ENCODE assay signal across 1 cellular context in genomic region chr9:38620483-38621433, GRCh38.
TF ChIP-seq lines count a peak whose summit lies in the region.

TSS of gene ANKRD18A (minus strand) at chr9:38620596. CDS start at chr9:38620285, 311 bp downstream.

TF ChIP-seq in HEK293, 187 proteins besides CTCF, POLR2A, EP300 and RAD21 (continued from another document and continues in another):
- peak; percentile 48; the same call in 1 of the 2 replicates for TF ChIP-seq PATZ1 (tag by site-specific recombination; IDR thresholded peaks at IDR 0.05)
- TF ChIP-seq ZNF155 (tag by site-specific recombination; IDR thresholded peaks at IDR 0.05): no peak
- peak; percentile 69; the same call in 1 of the 2 replicates for TF ChIP-seq SCRT2 (tag by site-specific recombination; IDR thresholded peaks at IDR 0.05)
- TF ChIP-seq ZNF280D (tag by site-specific recombination; IDR thresholded peaks at IDR 0.05): no peak
- no peak for TF ChIP-seq ZNF792 (tag by site-specific recombination; IDR thresholded peaks at IDR 0.05)
- peak; percentile 41; the same call in 1 of the 2 replicates for TF ChIP-seq WT1 (tag by site-specific recombination; IDR thresholded peaks at IDR 0.05)
- peak; percentile 83 for TF ChIP-seq ZXDB (tag by site-specific recombination; IDR thresholded peaks at IDR 0.05)
- TF ChIP-seq ZBTB11 (tag by site-specific recombination; conservative IDR thresholded peaks at IDR 0.05; ENCODE audit: low read depth): peak; percentile 48
- 0 out of 2 replicates have a peak, but pooled peaks have one; percentile 8 for TF ChIP-seq SP3 (tag by site-specific recombination; IDR thresholded peaks at IDR 0.05)
- peak; percentile 29; the same call in 1 of the 2 replicates for TF ChIP-seq OSR2 (tag by site-specific recombination; IDR thresholded peaks at IDR 0.05)
- TF ChIP-seq ZNF423 (tag by site-specific recombination; IDR thresholded peaks at IDR 0.05): peak; percentile 75
- TF ChIP-seq ZNF501 (tag by site-specific recombination; IDR thresholded peaks at IDR 0.05): peak; percentile 81
- TF ChIP-seq ZNF169 (tag by site-specific recombination; IDR thresholded peaks at IDR 0.05): no peak
- no peak for TF ChIP-seq ZSCAN18 (tag by site-specific recombination; IDR thresholded peaks at IDR 0.05)
- no peak for TF ChIP-seq ZNF10 (tag by site-specific recombination; IDR thresholded peaks at IDR 0.05)
- TF ChIP-seq ZNF654 (tag by site-specific recombination; IDR thresholded peaks at IDR 0.05; ENCODE audit: low read depth): peak; percentile 23
- peak; percentile 36; the same call in 1 of the 2 replicates for TF ChIP-seq PRDM10 (tag by site-specific recombination; IDR thresholded peaks at IDR 0.05)
- no peak for TF ChIP-seq ZNF23 (tag by site-specific recombination; IDR thresholded peaks at IDR 0.05; ENCODE audit: borderline replicate concordance)
- peak; percentile 72 for TF ChIP-seq ZSCAN30 (tag by site-specific recombination; IDR thresholded peaks at IDR 0.05)
- peak; percentile 57; the same call in 1 of the 2 replicates for TF ChIP-seq ZNF629 (tag by site-specific recombination; IDR thresholded peaks at IDR 0.05)
- no peak for TF ChIP-seq ZSCAN23 (tag by site-specific recombination; IDR thresholded peaks at IDR 0.05)
- no peak; the same call in 1 of the 2 replicates for TF ChIP-seq ZNF391 (tag by site-specific recombination; IDR thresholded peaks at IDR 0.05; ENCODE audit: borderline replicate concordance, low read depth)
- TF ChIP-seq ZNF16 (tag by site-specific recombination; IDR thresholded peaks at IDR 0.05; ENCODE audit: low read depth): no peak
- no peak for TF ChIP-seq ZFP3 (tag by site-specific recombination; IDR thresholded peaks at IDR 0.05; ENCODE audit: low read depth)
- no peak for TF ChIP-seq ELK4 (IDR thresholded peaks at IDR 0.05; ENCODE audit: borderline replicate concordance, low read depth, low read length)
- TF ChIP-seq ZNF426 (tag by site-specific recombination; IDR thresholded peaks at IDR 0.05): no peak
- TF ChIP-seq ZIC2 (tag by site-specific recombination; IDR thresholded peaks at IDR 0.05): peak; percentile 63
- no peak for TF ChIP-seq KLF9 (tag by site-specific recombination; IDR thresholded peaks at IDR 0.05; ENCODE audit: low read depth)
- TF ChIP-seq ZBTB26 (tag by site-specific recombination; optimal IDR thresholded peaks at IDR 0.05): peak; percentile 94
- no peak for TF ChIP-seq MYNN (tag by site-specific recombination; IDR thresholded peaks at IDR 0.05; ENCODE audit: borderline replicate concordance)
- TF ChIP-seq GLIS1 (tag by site-specific recombination; IDR thresholded peaks at IDR 0.05): peak; percentile 53; the same call in 1 of the 2 replicates
- TF ChIP-seq ZNF585B (tag by site-specific recombination; IDR thresholded peaks at IDR 0.05): no peak
- peak; percentile 85 for TF ChIP-seq ZBTB17 (tag by site-specific recombination; IDR thresholded peaks at IDR 0.05)
- TF ChIP-seq HOXA7 (CRISPR knock-in tag; IDR thresholded peaks at IDR 0.05; ENCODE audit: borderline replicate concordance): no peak
- no peak for TF ChIP-seq PRDM1 (tag by site-specific recombination; IDR thresholded peaks at IDR 0.05)
- peak; percentile 26; the same call in 1 of the 2 replicates for TF ChIP-seq ZNF366 (tag by site-specific recombination; conservative IDR thresholded peaks at IDR 0.05)
- TF ChIP-seq ZNF48 (tag by site-specific recombination; IDR thresholded peaks at IDR 0.05): no peak
- TF ChIP-seq ZNF692 (tag by site-specific recombination; IDR thresholded peaks at IDR 0.05): peak; percentile 47; the same call in 1 of the 2 replicates
- TF ChIP-seq INSM2 (tag by site-specific recombination; IDR thresholded peaks at IDR 0.05): peak; percentile 68
- no peak for TF ChIP-seq ZNF473 (tag by site-specific recombination; IDR thresholded peaks at IDR 0.05)
- TF ChIP-seq ZNF214 (tag by site-specific recombination; IDR thresholded peaks at IDR 0.05; ENCODE audit: borderline replicate concordance): no peak
- no peak for TF ChIP-seq ZNF701 (tag by site-specific recombination; IDR thresholded peaks at IDR 0.05)
